ENCODE assay signal across 24 cellular contexts in genomic region chr5:168770036-168770498, GRCh38.
DNase-seq lines count a peak whose midpoint lies in the region; ATAC-seq and TF ChIP-seq lines count a peak whose summit lies in the region.
"Had no signal": no experiment of that assay in that cellular context is flagged by ENCODE, and none has a peak within 500 bp of the region (broad histone marks: within the 10 kb centered on the region; RNA-seq: fewer than 3 reads in every experiment).

No MANE protein-coding gene starts in this region.

- ATAC-seq in PC-3 (no peak), GM21367 (IDR thresholded peaks at IDR 0.05; ENCODE audit: unreplicated experiment) (no peak)
- ATAC-seq: activated CD8-positive, alpha-beta memory T cell treated with anti-CD3 and anti-CD28 coated beads, Interleukin-2, amount 10 ng/mL, durations not matched to agents 7 days and 5 days; activated T-cell treated with anti-CD3 and anti-CD28 coated beads, Interleukin-2, amount 50 U/mL, for 4 hours; effector memory CD8-positive, alpha-beta T cell; left lung; T-helper 17 cell had no signal

- no peak overlapping the region for H3K9ac ChIP-seq in PC-3 (ENCODE audit: low read length)
- H3K9ac ChIP-seq: parathyroid adenoma had no signal

- CTCF ChIA-PET in PC-3 (lab: Charles Lee): interaction anchor here (0.7 kb wide), 1 partner anchor 655 kb away, joined by 3 read pairs; no protein-coding TSS in a partner anchor

- H3K4me1 ChIP-seq in cardiac muscle cell (ENCODE audit: low read depth) (no peaks in the 10 kb centered on the region), SJCRH30 (peaks cover 13% of the 10 kb centered on the region), PC-3 (ENCODE audit: insufficient read depth, low read length) (no peaks in the 10 kb centered on the region)
- H3K4me1 ChIP-seq: left lung, parathyroid adenoma had no signal

- H3K27ac ChIP-seq in cardiac muscle cell (peak overlapping the region; percentile 17), SJCRH30 (peak overlapping the region; percentile 27; the same call in 1 of the 2 replicates), PC-3 (ENCODE audit: low read length) (no peak overlapping the region)
- H3K27ac ChIP-seq: ascending aorta, left lung, parathyroid adenoma, thoracic aorta had no signal

- H3K4me3 ChIP-seq in cardiac muscle cell: no peak overlapping the region
- no peak overlapping the region for H3K4me3 ChIP-seq in SJCRH30
- no peak overlapping the region for H3K4me3 ChIP-seq in PC-3 (ENCODE audit: low read length)
- H3K4me3 ChIP-seq: ascending aorta, left lung, thoracic aorta had no signal

- no peaks in the 10 kb centered on the region for H3K27me3 ChIP-seq in cardiac muscle cell
- H3K27me3 ChIP-seq in SJCRH30: no peaks in the 10 kb centered on the region
- peaks cover 57% of the 10 kb centered on the region for H3K27me3 ChIP-seq in PC-3 (ENCODE audit: low read length)
- H3K27me3 ChIP-seq: ascending aorta had no signal

- H3K9me3 ChIP-seq in cardiac muscle cell (ENCODE audit: low read depth) (no peaks in the 10 kb centered on the region), SJCRH30 (replicated peaks) (no peaks in the 10 kb centered on the region), PC-3 (ENCODE audit: low read length) (no peaks in the 10 kb centered on the region)
- H3K9me3 ChIP-seq: ascending aorta, thoracic aorta had no signal

- BruUV-seq in PC-3 (replicated peaks; lab: Mats Ljungman, UMichigan): no TSS peak

- TF ChIP-seq CTCF in cardiac muscle cell (IDR thresholded peaks at IDR 0.05; ENCODE audit: low read depth, low read length): no peak
- TF ChIP-seq CTCF in PC-3 (conservative IDR thresholded peaks at IDR 0.05; ENCODE audit: low read depth, low read length): no peak

- H3F3A ChIP-seq in PC-3 (ENCODE audit: low read length, unreplicated experiment): no peaks in the 10 kb centered on the region

- intact Hi-C loops in cardiac septum (cut with DNase I) (no loop called here), PC-3 (cut with micrococcal nuclease) (no loop called here)

- DNase-seq in cardiac muscle cell (ENCODE audit: low read depth in 1 of 2, low spot score in 1 of 2) (peak in 1 of 2 donors; percentile 20), cardiac septum (ENCODE audit: low spot score) (no peak), SJCRH30 (peak; percentile 51 to 59), islet precursor cell (peak; percentile 74), PC-3 (no peak), NCI-H128 (lab: John Stamatoyannopoulos, UW; ENCODE audit: unreplicated experiment) (no peak)
- DNase-seq: activated CD8-positive, alpha-beta memory T cell treated with anti-CD3 and anti-CD28 coated beads, Interleukin-2, amount 10 ng/mL, durations not matched to agents 7 days and 5 days; activated gamma-delta T cell treated with Interleukin-2 at 50 U/mL for 16 hours; activated T-cell treated with anti-CD3 and anti-CD28 coated beads, Interleukin-2, amount 50 U/mL, for 4 hours; CD4-positive, alpha-beta memory T cell; effector memory CD8-positive, alpha-beta T cell; GOT3; KBM-7; left lung; NCI-H1417; NCI-H2081 treated with DMSO at 0.1 percent for 48 hours; NCI-H510A treated with DMSO at 0.1 percent for 48 hours; RPMI8226; stimulated activated CD4-positive, alpha-beta T cell treated with anti-CD3 and anti-CD28 coated beads, Interleukin-1b, Interleukin-23, amount 100 ng/mL, for 48 hours; T-helper 17 cell had no signal

- no peaks in the 10 kb centered on the region for H4K20me1 ChIP-seq in PC-3 (ENCODE audit: low read length)

- no peak overlapping the region for H2AFZ ChIP-seq in PC-3 (ENCODE audit: low read length)
- H2AFZ ChIP-seq: parathyroid adenoma had no signal

- H3K9me2 ChIP-seq in PC-3 (replicated peaks; ENCODE audit: low read length): no peaks in the 10 kb centered on the region

- no peaks in the 10 kb centered on the region for H3K79me2 ChIP-seq in PC-3 (ENCODE audit: low read length)
- H3K79me2 ChIP-seq: parathyroid adenoma had no signal

- H3K4me2 ChIP-seq in PC-3 (ENCODE audit: low read length): no peak overlapping the region

- POLR2A ChIA-PET in PC-3 (lab: Charles Lee; ENCODE audit: unreplicated experiment): no interaction called here

- H3K36me3 ChIP-seq in cardiac muscle cell (peaks cover 5% of the 10 kb centered on the region), SJCRH30 (no peaks in the 10 kb centered on the region), PC-3 (ENCODE audit: low read depth, low read length) (no peaks in the 10 kb centered on the region)
- H3K36me3 ChIP-seq: left lung had no signal

Comparison
In these comparisons a context has a peak if more than half of its experiments do, and no peak if none do; other contexts are left out.
1. DNase-seq: peak in SJCRH30 (2 of 2) and islet precursor cell (single experiment); none in cardiac septum (single experiment), PC-3 (single experiment) and NCI-H128 (single experiment).